ENCODE assay signal across 25 cellular contexts in the genomic region with DNA sequence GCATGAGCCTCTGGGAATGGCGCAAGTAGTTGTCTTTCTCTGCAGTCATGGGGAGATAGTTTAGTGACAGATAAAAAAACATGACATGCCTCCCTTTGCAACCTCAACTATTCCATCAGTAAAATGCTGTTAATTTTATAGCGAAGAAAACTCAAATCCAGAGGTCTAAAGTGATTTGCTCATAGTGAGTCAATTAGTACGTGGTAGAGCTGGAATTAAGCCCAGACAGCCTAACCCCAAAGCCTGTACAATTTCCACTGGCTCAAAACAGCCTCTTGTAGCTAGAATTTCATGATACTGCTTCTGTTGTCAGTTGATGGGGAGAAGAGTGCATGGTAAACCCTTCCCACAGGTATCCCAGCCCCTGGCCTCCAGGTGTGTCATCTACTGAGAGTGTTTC.
"Had no signal": no experiment of that assay in that cellular context is flagged by ENCODE, and none has a peak within 500 bp of the region (broad histone marks: within the 10 kb centered on the region; RNA-seq: fewer than 3 reads in every experiment).

No MANE protein-coding gene starts in this region.

- H3K36me3 ChIP-seq: esophagus muscularis mucosa, gastrocnemius medialis, ovary, prostate gland, spleen, upper lobe of left lung had no signal

- H3K4me3 Mint-ChIP-seq: activated CD8-positive, alpha-beta memory T cell treated with anti-CD3 and anti-CD28 coated beads, Interleukin-2, amount 10 ng/mL, durations not matched to agents 7 days and 5 days; activated CD8-positive, alpha-beta T cell treated with anti-CD3 and anti-CD28 coated beads for 36 hours; activated naive CD8-positive, alpha-beta T cell treated with anti-CD3 and anti-CD28 coated beads, Interleukin-2, amount 50 U/mL, for 24 hours; natural killer cell; T-helper 17 cell had no signal

- H3K27ac Mint-ChIP-seq: activated CD8-positive, alpha-beta memory T cell treated with anti-CD3 and anti-CD28 coated beads, Interleukin-2, amount 10 ng/mL, durations not matched to agents 7 days and 5 days; activated CD8-positive, alpha-beta T cell treated with anti-CD3 and anti-CD28 coated beads for 36 hours; activated naive CD8-positive, alpha-beta T cell treated with anti-CD3 and anti-CD28 coated beads, Interleukin-2, amount 50 U/mL, for 24 hours; natural killer cell; T-helper 17 cell had no signal

- H3K9me3 ChIP-seq: esophagus muscularis mucosa, gastrocnemius medialis, ovary, prostate gland, spleen, upper lobe of left lung had no signal

- ATAC-seq: activated CD8-positive, alpha-beta memory T cell treated with anti-CD3 and anti-CD28 coated beads, Interleukin-2, amount 10 ng/mL, durations not matched to agents 7 days and 5 days; activated CD8-positive, alpha-beta T cell treated with anti-CD3 and anti-CD28 coated beads for 36 hours; activated naive CD8-positive, alpha-beta T cell treated with anti-CD3 and anti-CD28 coated beads, Interleukin-2, amount 50 U/mL, for 24 hours; gastrocnemius medialis; left ventricle myocardium superior; natural killer cell; T-helper 17 cell had no signal

- H3K27me3 Mint-ChIP-seq: activated CD8-positive, alpha-beta memory T cell treated with anti-CD3 and anti-CD28 coated beads, Interleukin-2, amount 10 ng/mL, durations not matched to agents 7 days and 5 days; activated CD8-positive, alpha-beta T cell treated with anti-CD3 and anti-CD28 coated beads for 36 hours; activated naive CD8-positive, alpha-beta T cell treated with anti-CD3 and anti-CD28 coated beads, Interleukin-2, amount 50 U/mL, for 24 hours; T-helper 17 cell had no signal

- H3K36me3 Mint-ChIP-seq: activated CD8-positive, alpha-beta memory T cell treated with anti-CD3 and anti-CD28 coated beads, Interleukin-2, amount 10 ng/mL, durations not matched to agents 7 days and 5 days; natural killer cell had no signal

- H3K4me1 Mint-ChIP-seq: activated CD8-positive, alpha-beta memory T cell treated with anti-CD3 and anti-CD28 coated beads, Interleukin-2, amount 10 ng/mL, durations not matched to agents 7 days and 5 days; activated naive CD8-positive, alpha-beta T cell treated with anti-CD3 and anti-CD28 coated beads, Interleukin-2, amount 50 U/mL, for 24 hours; natural killer cell; T-helper 17 cell had no signal

- H3K27me3 ChIP-seq: esophagus muscularis mucosa, gastrocnemius medialis, ovary, spleen, upper lobe of left lung had no signal

- DNase-seq: activated CD4-positive, alpha-beta T cell treated with anti-CD3 and anti-CD28 coated beads for 48 hours; activated CD4-positive, CD25-positive, alpha-beta regulatory T cell; activated CD8-positive, alpha-beta memory T cell treated with anti-CD3 and anti-CD28 coated beads, Interleukin-2, amount 10 ng/mL, durations not matched to agents 7 days and 5 days; activated CD8-positive, alpha-beta T cell treated with anti-CD3 and anti-CD28 coated beads for 36 hours; activated gamma-delta T cell; activated naive CD4-positive, alpha-beta T cell treated with anti-CD3 and anti-CD28 coated beads, Interleukin-2, amount 50 U/mL, for 16 hours; activated naive CD8-positive, alpha-beta T cell treated with anti-CD3 and anti-CD28 coated beads, Interleukin-2, amount 50 U/mL, for 24 hours; activated T-cell treated with anti-CD3 and anti-CD28 coated beads for 4 hours; anterior cingulate cortex; cerebellar nuclear complex; gastrocnemius medialis; head of caudate nucleus; left ventricle myocardium superior; mammary epithelial cell; midbrain; natural killer cell; ovary; spleen; stimulated activated CD4-positive, alpha-beta T cell treated with anti-CD3 and anti-CD28 coated beads, Interleukin-4, amount 100 ng/mL, for 24 hours; stimulated activated naive CD4-positive, alpha-beta T cell treated with Interleukin-2 at 50 U/mL for 16 hours; T-helper 17 cell; upper lobe of left lung had no signal

- H3K4me3 ChIP-seq: coronary artery, esophagus muscularis mucosa, gastrocnemius medialis, ovary, prostate gland, spleen, upper lobe of left lung had no signal

- H3K9me3 Mint-ChIP-seq: activated CD8-positive, alpha-beta T cell treated with anti-CD3 and anti-CD28 coated beads for 36 hours; activated naive CD8-positive, alpha-beta T cell treated with anti-CD3 and anti-CD28 coated beads, Interleukin-2, amount 50 U/mL, for 24 hours had no signal
